In the genomic region with DNA sequence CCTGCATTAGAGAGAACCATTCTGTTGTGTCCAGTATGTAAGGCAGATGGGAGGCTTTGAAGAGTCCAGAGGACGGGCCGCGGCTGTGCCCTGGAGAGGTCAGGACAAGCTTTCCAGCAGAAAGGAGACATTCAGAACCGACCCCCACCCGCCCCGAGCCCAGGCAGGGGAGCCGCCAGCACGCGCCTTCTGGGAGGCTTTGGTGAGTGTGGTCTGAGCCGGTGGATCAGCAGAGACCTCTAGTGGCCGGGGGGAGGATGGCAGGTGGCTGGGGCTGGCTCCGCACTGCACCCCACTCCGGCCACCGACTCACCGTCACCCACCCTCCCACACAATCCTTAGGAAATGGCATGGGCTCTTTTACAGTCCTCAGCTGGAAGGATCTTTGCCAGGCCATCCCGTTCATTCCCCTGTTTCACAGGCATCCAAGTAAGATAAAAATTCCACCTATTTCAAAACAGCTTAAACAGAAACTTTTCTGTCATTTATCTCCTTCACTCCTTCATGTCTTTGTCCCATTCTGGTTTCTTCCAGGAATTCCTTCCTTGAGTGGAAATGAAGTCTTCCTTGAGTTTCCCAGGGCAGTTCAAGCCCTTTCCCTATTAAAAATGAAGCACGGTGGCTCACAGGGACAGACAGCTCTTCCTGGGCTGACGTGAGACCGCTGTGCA, we compare ENCODE assay signal across 8 cellular contexts.
DNase-seq lines count a peak whose midpoint lies in the region; FAIRE-seq and TF ChIP-seq lines count a peak whose summit lies in the region.

No MANE protein-coding gene starts in this region.

- DNase-seq in ELR (ENCODE audit: low read depth) (peak; percentile 52), H54 (ENCODE audit: insufficient read length, low spot score) (peak; percentile 51), MG63 (peak; percentile 67), WERI-Rb-1 (peak; percentile 76), islet precursor cell (peak; percentile 83), NCI-H1436 (lab: John Stamatoyannopoulos, UW) (no peak)
- peak; percentile 58 to 60 for DNase-seq in stimulated activated CD4-positive, alpha-beta T cell treated with anti-CD3 and anti-CD28 coated beads, Interleukin-1b, Interleukin-23, amount 100 ng/mL, for 4 hours (ENCODE audit: low read depth in 2 of 2)

- H3K36me3 ChIP-seq in MG63, result peaks cover 6% of the 10 kb centered on the region
- no peaks in the 10 kb centered on the region for H3K36me3 ChIP-seq in WERI-Rb-1

- H3K9me3 Mint-ChIP-seq in brain, result no peaks in the 10 kb centered on the region

- peaks cover 17% of the 10 kb centered on the region for H3K36me3 Mint-ChIP-seq in brain

- peak overlapping the region in 4 of 5 experiments; percentile 2 to 45 (median 13) for H3K4me3 Mint-ChIP-seq in brain

- H3K4me3 ChIP-seq in MG63, result no peak overlapping the region
- no peak overlapping the region for H3K4me3 ChIP-seq in WERI-Rb-1 (ENCODE audit: low read depth, low read length)

- H3K27me3 ChIP-seq in MG63 (no peaks in the 10 kb centered on the region), WERI-Rb-1 (ENCODE audit: insufficient read depth, low read depth, severe bottlenecking) (no peaks in the 10 kb centered on the region)

- peaks cover 6% of the 10 kb centered on the region for H3K27me3 Mint-ChIP-seq in brain

- FAIRE-seq in H54 (lab: Jason Lieb, UNC), result no peak

- TF ChIP-seq POLR2A in H54 (IDR thresholded peaks at IDR 0.05; ENCODE audit: low read depth, low read length), result no peak

- no peaks in the 10 kb centered on the region for H3K9me3 ChIP-seq in MG63
- H3K9me3 ChIP-seq in WERI-Rb-1 (ENCODE audit: severe bottlenecking), result no peaks in the 10 kb centered on the region

- TF ChIP-seq CTCF in WERI-Rb-1 (IDR thresholded peaks at IDR 0.05; ENCODE audit: low read depth, low read length) (peak; percentile 97), brain (conservative IDR thresholded peaks at IDR 0.05) (peak; percentile 94 to 99)

- H3K4me1 Mint-ChIP-seq in brain, result peaks cover 66% of the 10 kb centered on the region

- no peak overlapping the region; the same call in 1 of the 2 replicates for H3K27ac ChIP-seq in WERI-Rb-1

- H3K27ac Mint-ChIP-seq in brain, result peak overlapping the region; percentile 10 to 98 (median 75)
